21 cellular contexts compared by ENCODE assay signal in genomic region chr15:61112231-61112630, GRCh38.
DNase-seq lines count a peak whose midpoint lies in the region; ATAC-seq and TF ChIP-seq lines count a peak whose summit lies in the region.
"Had no signal": no experiment of that assay in that cellular context is flagged by ENCODE, and none has a peak within 500 bp of the region (broad histone marks: within the 10 kb centered on the region; RNA-seq: fewer than 3 reads in every experiment).

No MANE protein-coding gene starts in this region.

- no peak overlapping the region for H3K27ac ChIP-seq in GM23338 (ENCODE audit: low read depth)
- H3K27ac ChIP-seq: dorsolateral prefrontal cortex, gastroesophageal sphincter, pancreas, upper lobe of left lung had no signal

- no peak overlapping the region for H3K4me3 ChIP-seq in GM23338
- H3K4me3 ChIP-seq: dorsolateral prefrontal cortex, gastroesophageal sphincter, pancreas, upper lobe of left lung had no signal

- TF ChIP-seq CTCF in GM23338 (conservative IDR thresholded peaks at IDR 0.05; ENCODE audit: low read depth in 2 of 2): peak; percentile 31 to 42; a peak in 3 of 4 replicates

- DNase-seq in GM23338 (ENCODE audit: low spot score): peak; percentile 73
- peak; percentile 53 for DNase-seq in NCI-H2227 (lab: John Stamatoyannopoulos, UW; ENCODE audit: unreplicated experiment)
- peak; percentile 55 for DNase-seq in ecto neural progenitor cell (ENCODE audit: low spot score)
- DNase-seq in left lobe of liver (ENCODE audit: low spot score): no peak
- no peak for DNase-seq in hippocampal formation (lab: John Stamatoyannopoulos, UW)
- DNase-seq: activated CD4-positive, alpha-beta T cell treated with anti-CD3 and anti-CD28 coated beads for 48 hours; activated CD8-positive, alpha-beta memory T cell treated with anti-CD3 and anti-CD28 coated beads, Interleukin-2, amount 10 ng/mL, durations not matched to agents 7 days and 5 days; activated naive CD8-positive, alpha-beta T cell treated with anti-CD3 and anti-CD28 coated beads, Interleukin-2, amount 50 U/mL, for 24 hours; AML-193; DND-41; dorsolateral prefrontal cortex; GOT3; mammary epithelial cell; NCI-H226; pancreas; stimulated activated CD4-positive, alpha-beta T cell treated with anti-CD3 and anti-CD28 coated beads, Interleukin-1b, Interleukin-23, amount 100 ng/mL, for 48 hours; stimulated activated naive CD8-positive, alpha-beta T cell treated with anti-CD3 and anti-CD28 coated beads, Interleukin-15, amount 100 ng/mL, for 72 hours; upper lobe of left lung had no signal

- H3K4me1 Mint-ChIP-seq in GM23338: peaks cover 32% of the 10 kb centered on the region
- H3K4me1 Mint-ChIP-seq: activated CD8-positive, alpha-beta memory T cell treated with anti-CD3 and anti-CD28 coated beads, Interleukin-2, amount 10 ng/mL, durations not matched to agents 7 days and 5 days; activated naive CD8-positive, alpha-beta T cell treated with anti-CD3 and anti-CD28 coated beads, Interleukin-2, amount 50 U/mL, for 24 hours; stimulated activated naive CD8-positive, alpha-beta T cell treated with anti-CD3 and anti-CD28 coated beads, Interleukin-15, amount 100 ng/mL, for 72 hours had no signal

- ATAC-seq in GM23338 (peak; percentile 91), left lobe of liver (peak; percentile 50), HG03457 (IDR thresholded peaks at IDR 0.05; ENCODE audit: unreplicated experiment) (no peak), HG03175 (IDR thresholded peaks at IDR 0.05; ENCODE audit: unreplicated experiment) (no peak)
- ATAC-seq: activated CD8-positive, alpha-beta memory T cell treated with anti-CD3 and anti-CD28 coated beads, Interleukin-2, amount 10 ng/mL, durations not matched to agents 7 days and 5 days; activated naive CD8-positive, alpha-beta T cell treated with anti-CD3 and anti-CD28 coated beads, Interleukin-2, amount 50 U/mL, for 24 hours; gastroesophageal sphincter; pancreas; stimulated activated naive CD8-positive, alpha-beta T cell treated with anti-CD3 and anti-CD28 coated beads, Interleukin-15, amount 100 ng/mL, for 72 hours had no signal

- H2AFZ ChIP-seq in GM23338: no peak overlapping the region

- peaks cover 19% of the 10 kb centered on the region for H3K4me1 ChIP-seq in GM23338 (ENCODE audit: insufficient read depth)
- H3K4me1 ChIP-seq: gastroesophageal sphincter, pancreas, upper lobe of left lung had no signal

- H3K4me3 Mint-ChIP-seq in GM23338: no peak overlapping the region; the same call in 2 of the 3 replicates
- H3K4me3 Mint-ChIP-seq: activated CD8-positive, alpha-beta memory T cell treated with anti-CD3 and anti-CD28 coated beads, Interleukin-2, amount 10 ng/mL, durations not matched to agents 7 days and 5 days; activated naive CD8-positive, alpha-beta T cell treated with anti-CD3 and anti-CD28 coated beads, Interleukin-2, amount 50 U/mL, for 24 hours; stimulated activated naive CD8-positive, alpha-beta T cell treated with anti-CD3 and anti-CD28 coated beads, Interleukin-15, amount 100 ng/mL, for 72 hours had no signal

- no peak overlapping the region for H3K4me2 ChIP-seq in GM23338

- H3K27ac Mint-ChIP-seq in GM23338: no peak overlapping the region
- H3K27ac Mint-ChIP-seq: activated CD8-positive, alpha-beta memory T cell treated with anti-CD3 and anti-CD28 coated beads, Interleukin-2, amount 10 ng/mL, durations not matched to agents 7 days and 5 days; activated naive CD8-positive, alpha-beta T cell treated with anti-CD3 and anti-CD28 coated beads, Interleukin-2, amount 50 U/mL, for 24 hours; stimulated activated naive CD8-positive, alpha-beta T cell treated with anti-CD3 and anti-CD28 coated beads, Interleukin-15, amount 100 ng/mL, for 72 hours had no signal

- H3K9me2 ChIP-seq in GM23338 (ENCODE audit: insufficient read depth): no peaks in the 10 kb centered on the region

- no peaks in the 10 kb centered on the region for H3K9me3 Mint-ChIP-seq in GM23338
- H3K9me3 Mint-ChIP-seq: activated naive CD8-positive, alpha-beta T cell treated with anti-CD3 and anti-CD28 coated beads, Interleukin-2, amount 50 U/mL, for 24 hours; stimulated activated naive CD8-positive, alpha-beta T cell treated with anti-CD3 and anti-CD28 coated beads, Interleukin-15, amount 100 ng/mL, for 72 hours had no signal

- no peaks in the 10 kb centered on the region for H3K79me2 ChIP-seq in GM23338 (replicated peaks; ENCODE audit: insufficient read depth)

- H3K27me3 Mint-ChIP-seq in GM23338 (ENCODE audit: insufficient read depth, low read depth, poor library complexity): no peaks in the 10 kb centered on the region

- no peaks in the 10 kb centered on the region for H3F3A ChIP-seq in GM23338 (replicated peaks; ENCODE audit: low read depth)

- no peaks in the 10 kb centered on the region for H4K20me1 ChIP-seq in GM23338 (replicated peaks; ENCODE audit: insufficient read depth)

- H3K27me3 ChIP-seq in GM23338 (ENCODE audit: insufficient read depth): 0 out of 2 replicates have a peak, but pooled peaks cover 3% of the 10 kb centered on the region
- H3K27me3 ChIP-seq: dorsolateral prefrontal cortex, gastroesophageal sphincter, pancreas, upper lobe of left lung had no signal

- H3K36me3 ChIP-seq in GM23338 (ENCODE audit: insufficient read depth): no peaks in the 10 kb centered on the region
- H3K36me3 ChIP-seq: gastroesophageal sphincter, pancreas, upper lobe of left lung had no signal

- H3K36me3 Mint-ChIP-seq in GM23338 (ENCODE audit: low read depth): no peaks in the 10 kb centered on the region
- H3K36me3 Mint-ChIP-seq: activated CD8-positive, alpha-beta memory T cell treated with anti-CD3 and anti-CD28 coated beads, Interleukin-2, amount 10 ng/mL, durations not matched to agents 7 days and 5 days had no signal

TF ChIP-seq in GM23338, 12 proteins besides CTCF, POLR2A, EP300 and RAD21 (continues in another document):
- TF ChIP-seq REST (IDR thresholded peaks at IDR 0.05; ENCODE audit: unreplicated experiment) (no peak), EZH2phosphoT487 (IDR thresholded peaks at IDR 0.05; ENCODE audit: unreplicated experiment) (no peak)

Comparison
In these comparisons a context has a peak if more than half of its experiments do, and no peak if none do; other contexts are left out.
1. ATAC-seq: peak in GM23338 (single experiment) and left lobe of liver (single experiment); none in HG03457 (single experiment) and HG03175 (single experiment).
2. DNase-seq: peak in GM23338 (single experiment), NCI-H2227 (single experiment) and ecto neural progenitor cell (single experiment); none in left lobe of liver (single experiment) and hippocampal formation (0 of 2).